1 cellular context compared by ENCODE assay signal in the genomic region with DNA sequence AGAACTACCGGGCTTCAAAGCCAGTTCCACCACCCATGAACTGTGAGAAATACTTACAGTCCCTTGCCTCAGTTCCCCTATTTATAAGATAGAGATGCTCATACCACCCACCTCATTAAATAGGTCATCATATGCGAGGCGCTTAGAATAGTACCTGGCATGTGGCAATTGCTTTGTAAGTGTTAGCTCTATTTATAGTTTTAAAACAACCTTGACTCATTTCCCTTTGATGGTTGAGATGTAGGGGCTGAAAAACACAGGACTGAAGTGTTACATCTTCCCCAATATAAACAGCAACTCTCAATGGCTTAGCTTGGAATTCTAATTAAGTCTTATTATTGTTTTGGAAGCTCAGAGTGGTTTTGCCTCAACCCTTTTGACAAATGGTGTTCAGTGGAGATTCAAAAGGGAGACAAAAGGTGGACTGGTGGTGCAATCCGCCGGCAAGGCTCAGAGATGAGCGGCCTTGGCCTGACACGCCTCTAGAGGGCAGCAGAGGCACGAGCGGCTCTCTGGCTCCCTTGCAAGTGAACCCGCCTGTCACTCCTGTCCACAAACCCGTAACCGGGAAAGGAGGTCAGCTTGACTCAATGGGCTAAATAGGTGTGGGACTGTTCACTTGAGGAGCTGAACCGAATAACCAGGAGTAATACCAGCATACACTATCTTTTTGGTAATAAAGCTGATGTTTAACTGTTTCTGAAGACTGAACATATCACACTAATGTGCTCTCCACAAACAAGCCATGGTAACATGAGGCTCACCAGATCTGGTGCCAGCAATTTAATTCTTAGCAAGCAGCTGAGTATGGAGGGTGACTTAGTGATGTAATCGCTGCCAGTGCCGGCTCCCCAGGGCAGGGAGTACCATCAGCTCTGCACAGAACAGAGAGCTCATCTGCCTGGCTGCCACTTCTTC.
TF ChIP-seq lines count a peak whose summit lies in the region.

No MANE protein-coding gene starts in this region.

TF ChIP-seq in GM23338, 12 proteins besides CTCF, POLR2A, EP300 and RAD21 (continued from another document):
- TF ChIP-seq, protein P1, sequence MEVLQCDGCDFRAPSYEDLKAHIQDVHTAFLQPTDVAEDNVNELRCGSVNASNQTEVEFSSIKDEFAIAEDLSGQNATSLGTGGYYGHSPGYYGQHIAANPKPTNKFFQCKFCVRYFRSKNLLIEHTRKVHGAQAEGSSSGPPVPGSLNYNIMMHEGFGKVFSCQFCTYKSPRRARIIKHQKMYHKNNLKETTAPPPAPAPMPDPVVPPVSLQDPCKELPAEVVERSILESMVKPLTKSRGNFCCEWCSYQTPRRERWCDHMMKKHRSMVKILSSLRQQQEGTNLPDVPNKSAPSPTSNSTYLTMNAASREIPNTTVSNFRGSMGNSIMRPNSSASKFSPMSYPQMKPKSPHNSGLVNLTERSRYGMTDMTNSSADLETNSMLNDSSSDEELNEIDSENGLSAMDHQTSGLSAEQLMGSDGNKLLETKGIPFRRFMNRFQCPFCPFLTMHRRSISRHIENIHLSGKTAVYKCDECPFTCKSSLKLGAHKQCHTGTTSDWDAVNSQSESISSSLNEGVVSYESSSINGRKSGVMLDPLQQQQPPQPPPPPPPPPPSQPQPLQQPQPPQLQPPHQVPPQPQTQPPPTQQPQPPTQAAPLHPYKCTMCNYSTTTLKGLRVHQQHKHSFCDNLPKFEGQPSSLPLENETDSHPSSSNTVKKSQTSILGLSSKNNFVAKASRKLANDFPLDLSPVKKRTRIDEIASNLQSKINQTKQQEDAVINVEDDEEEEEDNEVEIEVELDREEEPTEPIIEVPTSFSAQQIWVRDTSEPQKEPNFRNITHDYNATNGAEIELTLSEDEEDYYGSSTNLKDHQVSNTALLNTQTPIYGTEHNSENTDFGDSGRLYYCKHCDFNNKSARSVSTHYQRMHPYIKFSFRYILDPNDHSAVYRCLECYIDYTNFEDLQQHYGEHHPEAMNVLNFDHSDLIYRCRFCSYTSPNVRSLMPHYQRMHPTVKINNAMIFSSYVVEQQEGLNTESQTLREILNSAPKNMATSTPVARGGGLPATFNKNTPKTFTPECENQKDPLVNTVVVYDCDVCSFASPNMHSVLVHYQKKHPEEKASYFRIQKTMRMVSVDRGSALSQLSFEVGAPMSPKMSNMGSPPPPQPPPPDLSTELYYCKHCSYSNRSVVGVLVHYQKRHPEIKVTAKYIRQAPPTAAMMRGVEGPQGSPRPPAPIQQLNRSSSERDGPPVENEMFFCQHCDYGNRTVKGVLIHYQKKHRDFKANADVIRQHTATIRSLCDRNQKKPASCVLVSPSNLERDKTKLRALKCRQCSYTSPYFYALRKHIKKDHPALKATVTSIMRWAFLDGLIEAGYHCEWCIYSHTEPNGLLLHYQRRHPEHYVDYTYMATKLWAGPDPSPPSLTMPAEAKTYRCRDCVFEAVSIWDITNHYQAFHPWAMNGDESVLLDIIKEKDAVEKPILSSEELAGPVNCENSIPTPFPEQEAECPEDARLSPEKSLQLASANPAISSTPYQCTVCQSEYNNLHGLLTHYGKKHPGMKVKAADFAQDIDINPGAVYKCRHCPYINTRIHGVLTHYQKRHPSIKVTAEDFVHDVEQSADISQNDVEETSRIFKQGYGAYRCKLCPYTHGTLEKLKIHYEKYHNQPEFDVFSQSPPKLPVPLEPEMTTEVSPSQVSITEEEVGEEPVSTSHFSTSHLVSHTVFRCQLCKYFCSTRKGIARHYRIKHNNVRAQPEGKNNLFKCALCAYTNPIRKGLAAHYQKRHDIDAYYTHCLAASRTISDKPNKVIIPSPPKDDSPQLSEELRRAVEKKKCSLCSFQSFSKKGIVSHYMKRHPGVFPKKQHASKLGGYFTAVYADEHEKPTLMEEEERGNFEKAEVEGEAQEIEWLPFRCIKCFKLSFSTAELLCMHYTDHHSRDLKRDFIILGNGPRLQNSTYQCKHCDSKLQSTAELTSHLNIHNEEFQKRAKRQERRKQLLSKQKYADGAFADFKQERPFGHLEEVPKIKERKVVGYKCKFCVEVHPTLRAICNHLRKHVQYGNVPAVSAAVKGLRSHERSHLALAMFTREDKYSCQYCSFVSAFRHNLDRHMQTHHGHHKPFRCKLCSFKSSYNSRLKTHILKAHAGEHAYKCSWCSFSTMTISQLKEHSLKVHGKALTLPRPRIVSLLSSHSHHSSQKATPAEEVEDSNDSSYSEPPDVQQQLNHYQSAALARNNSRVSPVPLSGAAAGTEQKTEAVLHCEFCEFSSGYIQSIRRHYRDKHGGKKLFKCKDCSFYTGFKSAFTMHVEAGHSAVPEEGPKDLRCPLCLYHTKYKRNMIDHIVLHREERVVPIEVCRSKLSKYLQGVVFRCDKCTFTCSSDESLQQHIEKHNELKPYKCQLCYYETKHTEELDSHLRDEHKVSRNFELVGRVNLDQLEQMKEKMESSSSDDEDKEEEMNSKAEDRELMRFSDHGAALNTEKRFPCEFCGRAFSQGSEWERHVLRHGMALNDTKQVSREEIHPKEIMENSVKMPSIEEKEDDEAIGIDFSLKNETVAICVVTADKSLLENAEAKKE (CRISPR knock-in tag; IDR thresholded peaks at IDR 0.05), result no peak
- TF ChIP-seq CREB1 (CRISPR knock-in tag; IDR thresholded peaks at IDR 0.05; ENCODE audit: low read depth) (no peak), ZNF114 (CRISPR knock-in tag; IDR thresholded peaks at IDR 0.05) (no peak), STAT1 (IDR thresholded peaks at IDR 0.05; ENCODE audit: unreplicated experiment) (no peak), POLR2AphosphoS5 (IDR thresholded peaks at IDR 0.05; ENCODE audit: low read depth) (no peak), ZNF331 (CRISPR knock-in tag; IDR thresholded peaks at IDR 0.05; ENCODE audit: low read depth) (no peak)
- TF ChIP-seq, protein P2, sequence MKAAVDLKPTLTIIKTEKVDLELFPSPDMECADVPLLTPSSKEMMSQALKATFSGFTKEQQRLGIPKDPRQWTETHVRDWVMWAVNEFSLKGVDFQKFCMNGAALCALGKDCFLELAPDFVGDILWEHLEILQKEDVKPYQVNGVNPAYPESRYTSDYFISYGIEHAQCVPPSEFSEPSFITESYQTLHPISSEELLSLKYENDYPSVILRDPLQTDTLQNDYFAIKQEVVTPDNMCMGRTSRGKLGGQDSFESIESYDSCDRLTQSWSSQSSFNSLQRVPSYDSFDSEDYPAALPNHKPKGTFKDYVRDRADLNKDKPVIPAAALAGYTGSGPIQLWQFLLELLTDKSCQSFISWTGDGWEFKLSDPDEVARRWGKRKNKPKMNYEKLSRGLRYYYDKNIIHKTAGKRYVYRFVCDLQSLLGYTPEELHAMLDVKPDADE (IDR thresholded peaks at IDR 0.05), result no peak
